ENCODE assay signal across 8 cellular contexts in genomic region chr13:22403144-22403543, GRCh38.
"Had no signal": no experiment of that assay in that cellular context is flagged by ENCODE, and none has a peak within 500 bp of the region (broad histone marks: within the 10 kb centered on the region; RNA-seq: fewer than 3 reads in every experiment).

No MANE protein-coding gene starts in this region.

- H3K4me3 ChIP-seq: HAP-1, K562 had no signal

- FAIRE-seq: K562 had no signal

- ATAC-seq: HCT116, K562 had no signal

- H3K36me3 ChIP-seq: HAP-1 had no signal

- DNase-seq: GOT3, H7, IMR-90, KG1 had no signal

- H3K27ac ChIP-seq: HL-60 had no signal

- H3K4me1 ChIP-seq: HAP-1 had no signal
